In genomic region chr19:19817357-19817756, GRCh38 we compare ENCODE assay signal across 1 cellular context.
TF ChIP-seq lines count a peak whose summit lies in the region.

No MANE protein-coding gene starts in this region.

TF ChIP-seq in GM12878, 131 proteins besides CTCF, POLR2A, EP300 and RAD21 (continued from another document):
- TF ChIP-seq BCL3 (IDR thresholded peaks at IDR 0.05; ENCODE audit: borderline replicate concordance, insufficient read depth, low read depth, low read length, poor library complexity, severe bottlenecking), result no peak
- TF ChIP-seq IKZF2 (IDR thresholded peaks at IDR 0.05), result 0 out of 4 replicates have a peak, but pooled peaks of 1 of the 2 experiments have one; percentile 10
- TF ChIP-seq, protein P1, sequence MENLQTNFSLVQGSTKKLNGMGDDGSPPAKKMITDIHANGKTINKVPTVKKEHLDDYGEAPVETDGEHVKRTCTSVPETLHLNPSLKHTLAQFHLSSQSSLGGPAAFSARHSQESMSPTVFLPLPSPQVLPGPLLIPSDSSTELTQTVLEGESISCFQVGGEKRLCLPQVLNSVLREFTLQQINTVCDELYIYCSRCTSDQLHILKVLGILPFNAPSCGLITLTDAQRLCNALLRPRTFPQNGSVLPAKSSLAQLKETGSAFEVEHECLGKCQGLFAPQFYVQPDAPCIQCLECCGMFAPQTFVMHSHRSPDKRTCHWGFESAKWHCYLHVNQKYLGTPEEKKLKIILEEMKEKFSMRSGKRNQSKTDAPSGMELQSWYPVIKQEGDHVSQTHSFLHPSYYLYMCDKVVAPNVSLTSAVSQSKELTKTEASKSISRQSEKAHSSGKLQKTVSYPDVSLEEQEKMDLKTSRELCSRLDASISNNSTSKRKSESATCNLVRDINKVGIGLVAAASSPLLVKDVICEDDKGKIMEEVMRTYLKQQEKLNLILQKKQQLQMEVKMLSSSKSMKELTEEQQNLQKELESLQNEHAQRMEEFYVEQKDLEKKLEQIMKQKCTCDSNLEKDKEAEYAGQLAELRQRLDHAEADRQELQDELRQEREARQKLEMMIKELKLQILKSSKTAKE (IDR thresholded peaks at IDR 0.05; ENCODE audit: low read depth, poor library complexity, severe bottlenecking), result no peak
- no peak for TF ChIP-seq RFX5 (IDR thresholded peaks at IDR 0.05; ENCODE audit: low read depth, low read length)
